In the genomic region with DNA sequence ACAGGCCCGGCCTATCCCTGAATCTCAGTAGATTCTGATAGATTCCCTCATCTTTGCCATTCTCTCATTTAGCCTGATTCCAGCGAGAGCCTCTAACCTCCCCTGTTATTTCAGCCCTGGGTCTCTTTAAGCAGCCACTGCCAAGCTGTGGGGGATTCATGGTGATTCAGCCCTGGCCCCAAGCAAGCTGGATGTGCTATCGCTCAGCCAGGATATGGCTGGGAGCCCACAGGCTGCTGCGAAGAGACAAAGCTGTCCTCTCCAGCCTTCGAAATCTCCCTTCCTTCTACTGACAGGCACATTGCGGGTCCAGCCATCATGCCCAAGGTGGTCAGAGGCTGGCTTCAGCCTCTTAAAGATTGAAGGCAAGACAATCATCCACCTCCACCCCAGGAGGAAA, we compare ENCODE assay signal across 11 cellular contexts.
DNase-seq lines count a peak whose midpoint lies in the region; ATAC-seq, FAIRE-seq and TF ChIP-seq lines count a peak whose summit lies in the region.
"Had no signal": no experiment of that assay in that cellular context is flagged by ENCODE, and none has a peak within 500 bp of the region (broad histone marks: within the 10 kb centered on the region; RNA-seq: fewer than 3 reads in every experiment).

No MANE protein-coding gene starts in this region.

- no peaks in the 10 kb centered on the region for H3K36me3 ChIP-seq in BE2C
- H3K36me3 ChIP-seq in neuronal stem cell (replicated peaks in 1 of 2; ENCODE audit: control insufficient read depth in 2 of 2, insufficient read depth in 2 of 2, low read length in 2 of 2) = no peaks in the 10 kb centered on the region

- H2BK120ac ChIP-seq in neuronal stem cell (ENCODE audit: low read depth, low read length) = peak overlapping the region; percentile 4

- no peak overlapping the region for H3K14ac ChIP-seq in neuronal stem cell (ENCODE audit: low read length)

- H3K27me3 ChIP-seq in BE2C = no peaks in the 10 kb centered on the region
- no peaks in the 10 kb centered on the region for H3K27me3 ChIP-seq in neuronal stem cell (ENCODE audit: control insufficient read depth in 3 of 3, insufficient read depth in 3 of 3, low read depth in 1 of 3, low read length in 3 of 3)

- peak; percentile 69 for FAIRE-seq in RCC 7860 (lab: Jason Lieb, UNC)
- FAIRE-seq: GM12891 had no signal

- DNase-seq in BE2C (peak; percentile 51), RCC 7860 (ENCODE audit: low spot score) (peak; percentile 69), fibroblast of gingiva (ENCODE audit: low read depth) (peak; percentile 26), neuronal stem cell (ENCODE audit: low spot score) (no peak), left lobe of liver (ENCODE audit: low spot score) (no peak)
- no peak for DNase-seq in central memory CD4-positive, alpha-beta T cell
- DNase-seq: CD4-positive, CD25-positive, alpha-beta regulatory T cell had no signal

- H3K27ac ChIP-seq in neuronal stem cell (replicated peaks; ENCODE audit: low read length) = peak overlapping the region; percentile 52
- H3K27ac ChIP-seq: VCaP had no signal

- no CpG with 5 or more reads among the region's 6 CpGs for WGBS in neuronal stem cell (ENCODE audit: extremely low coverage in 2 of 2, insufficient read length in 2 of 2, insufficient replicate concordance in 1 of 2), 2 donors

- H3K9ac ChIP-seq in neuronal stem cell (ENCODE audit: low read depth, low read length, poor library complexity) = no peak overlapping the region

- peak overlapping the region; percentile 1; the same call in 1 of the 2 replicates for H3K4me3 ChIP-seq in BE2C (ENCODE audit: low read depth, low read length)
- H3K4me3 ChIP-seq in neuronal stem cell (ENCODE audit: low read length in 2 of 2) = no peak overlapping the region

- no peak overlapping the region for H2BK15ac ChIP-seq in neuronal stem cell (ENCODE audit: low read length)

- no peaks in the 10 kb centered on the region for H3K9me3 ChIP-seq in BE2C
- H3K9me3 ChIP-seq in neuronal stem cell (replicated peaks in 1 of 2; ENCODE audit: control insufficient read depth in 2 of 2, insufficient read depth in 1 of 2, low read depth in 1 of 2, low read length in 2 of 2) = no peaks in the 10 kb centered on the region

- H3K4me1 ChIP-seq in BE2C (peaks cover 57% of the 10 kb centered on the region), neuronal stem cell (ENCODE audit: control insufficient read depth in 2 of 2, insufficient read depth in 1 of 2, low read depth in 1 of 2, low read length in 2 of 2) (peaks cover 19 to 41% of the 10 kb centered on the region in 2 donors)

- H4K8ac ChIP-seq in neuronal stem cell (ENCODE audit: low read depth, low read length) = no peak overlapping the region

- no peak overlapping the region for H3K4me2 ChIP-seq in neuronal stem cell (ENCODE audit: insufficient read depth, low read length, poor library complexity, severe bottlenecking)

- no peaks in the 10 kb centered on the region for H3K79me1 ChIP-seq in neuronal stem cell (ENCODE audit: low read depth, low read length)

- no peak overlapping the region for H3K23ac ChIP-seq in neuronal stem cell (ENCODE audit: low read depth, low read length, poor library complexity)

- peak overlapping the region; percentile 66 for H2BK5ac ChIP-seq in neuronal stem cell (ENCODE audit: low read length)

- H3K4ac ChIP-seq in neuronal stem cell (ENCODE audit: low read length) = no peak overlapping the region

- ATAC-seq in GM18868 (IDR thresholded peaks at IDR 0.05; ENCODE audit: unreplicated experiment) (no peak), GM19328 (IDR thresholded peaks at IDR 0.05; ENCODE audit: unreplicated experiment) (no peak), left lobe of liver (no peak)

- no peak overlapping the region for H2AK5ac ChIP-seq in neuronal stem cell (ENCODE audit: low read depth, low read length)

- no peak overlapping the region for H4K91ac ChIP-seq in neuronal stem cell (ENCODE audit: low read depth, low read length, poor library complexity)

- H2BK12ac ChIP-seq in neuronal stem cell (ENCODE audit: low read length) = no peak overlapping the region

- H3K18ac ChIP-seq in neuronal stem cell (ENCODE audit: low read length) = peak overlapping the region; percentile 76

- peak overlapping the region; percentile 60 for H2AFZ ChIP-seq in neuronal stem cell (ENCODE audit: low read length)

- TF ChIP-seq CTCF in BE2C (IDR thresholded peaks at IDR 0.05; ENCODE audit: low read depth, low read length) = no peak

Comparison
In these comparisons a context has a peak if more than half of its experiments do, and no peak if none do; other contexts are left out.
1. DNase-seq: peak in BE2C (single experiment), RCC 7860 (single experiment) and fibroblast of gingiva (single experiment); none in neuronal stem cell (single experiment), central memory CD4-positive, alpha-beta T cell (single experiment) and left lobe of liver (single experiment).